ENCODE assay signal across 14 cellular contexts in the genomic region with DNA sequence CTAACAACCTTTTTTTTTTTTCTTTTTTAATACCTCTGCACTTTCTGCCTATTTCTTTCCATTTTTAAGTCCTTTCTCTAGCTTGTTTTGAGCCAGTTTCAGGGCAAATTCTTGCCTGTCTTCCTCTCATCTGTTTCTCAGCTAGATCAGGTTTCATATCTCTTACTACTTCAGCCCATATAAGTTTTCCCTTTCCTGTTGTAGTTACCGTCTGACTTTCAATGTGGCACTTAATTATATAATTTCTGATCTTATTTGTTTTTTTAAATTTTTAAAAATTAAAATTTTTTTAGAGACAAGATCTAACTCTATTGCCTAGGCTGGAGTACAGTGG.
DNase-seq lines count a peak whose midpoint lies in the region; ATAC-seq and TF ChIP-seq lines count a peak whose summit lies in the region.
"Had no signal": no experiment of that assay in that cellular context is flagged by ENCODE, and none has a peak within 500 bp of the region (broad histone marks: within the 10 kb centered on the region; RNA-seq: fewer than 3 reads in every experiment).

No MANE protein-coding gene starts in this region.

- no peak for TF ChIP-seq RAD21 in IMR-90 (IDR thresholded peaks at IDR 0.05; ENCODE audit: low read length)

- H2BK20ac ChIP-seq in IMR-90 (ENCODE audit: low read depth, low read length) = peak overlapping the region; percentile 98

- no TSS peak for BruUV-seq in IMR-90 (replicated peaks; lab: Mats Ljungman, UMichigan)

- peak overlapping the region; percentile 38 for H3K4me3 Mint-ChIP-seq in activated naive CD8-positive, alpha-beta T cell treated with anti-CD3 and anti-CD28 coated beads for 36 hours

- intact Hi-C loops in IMR-90 (cut with micrococcal nuclease) = loop anchor here (5.0 kb wide), 5 partner anchors 39 to 271 kb away; a partner anchor contains a TSS

- peak overlapping the region; percentile 82; the same call in 1 of the 2 replicates for H3K4ac ChIP-seq in IMR-90 (ENCODE audit: low read depth, low read length)
- no peak overlapping the region for H3K4ac ChIP-seq in mesenchymal stem cell (ENCODE audit: low read depth in 1 of 2, low read length in 2 of 2)

- peak overlapping the region; percentile 40; the same call in 1 of the 2 replicates for H4K5ac ChIP-seq in IMR-90 (ENCODE audit: low read depth, low read length)

- H4K8ac ChIP-seq in IMR-90 (ENCODE audit: low read depth in 2 of 2, low read length in 2 of 2) (peak overlapping the region; percentile 83 to 93; a peak in 3 of 4 replicates), mesenchymal stem cell (ENCODE audit: low read length) (no peak overlapping the region)

- POLR2A ChIA-PET in IMR-90 (lab: Charles Lee; ENCODE audit: unreplicated experiment) = interaction anchor here (0.6 kb wide), 1 partner anchor 16 kb away, joined by 6 read pairs; no protein-coding TSS in a partner anchor

- no peaks in the 10 kb centered on the region for H3K27me3 Mint-ChIP-seq in activated naive CD8-positive, alpha-beta T cell treated with anti-CD3 and anti-CD28 coated beads for 36 hours

- H3K27ac Mint-ChIP-seq in activated naive CD8-positive, alpha-beta T cell treated with anti-CD3 and anti-CD28 coated beads for 36 hours = peak overlapping the region; percentile 88

- CTCF ChIA-PET in IMR-90 (lab: Yijun Ruan, JAX) = interaction anchor here (0.6 kb wide), 1 partner anchor 346 kb away, joined by 3 read pairs; no protein-coding TSS in a partner anchor

- no peak overlapping the region for H2BK12ac ChIP-seq in mesenchymal stem cell (ENCODE audit: low read length in 2 of 2)

- H3K4me1 Mint-ChIP-seq in activated naive CD8-positive, alpha-beta T cell treated with anti-CD3 and anti-CD28 coated beads for 36 hours = peaks cover 39% of the 10 kb centered on the region

- no peaks in the 10 kb centered on the region for H3K9me3 Mint-ChIP-seq in activated naive CD8-positive, alpha-beta T cell treated with anti-CD3 and anti-CD28 coated beads for 36 hours

- DNase-seq in GM12865 (ENCODE audit: low read depth) = peak; percentile 13
- peak; percentile 58 for DNase-seq in IMR-90
- no peak for DNase-seq in activated naive CD8-positive, alpha-beta T cell treated with anti-CD3 and anti-CD28 coated beads for 36 hours
- no peak for DNase-seq in mesenchymal stem cell
- no peak for DNase-seq in NCI-H146 (lab: John Stamatoyannopoulos, UW)
- no peak for DNase-seq in OCI-M1 (lab: John Stamatoyannopoulos, UW)
- DNase-seq: amniotic stem cell, H7, KG1, NCI-H1436 treated with DMSO at 0.1 percent for 48 hours, NCI-H446 treated with DMSO at 0.1 percent for 48 hours had no signal

- H3K9me1 ChIP-seq in IMR-90 (ENCODE audit: insufficient read depth, low read length) = peaks cover 13% of the 10 kb centered on the region

- H2AK5ac ChIP-seq in IMR-90 (ENCODE audit: low read depth, low read length) = peak overlapping the region; percentile 84
- H2AK5ac ChIP-seq in mesenchymal stem cell (ENCODE audit: low read length, severe bottlenecking) = no peak overlapping the region

- H3K23ac ChIP-seq in IMR-90 (ENCODE audit: low read depth, low read length) (peak overlapping the region; percentile 59; the same call in 1 of the 2 replicates), mesenchymal stem cell (ENCODE audit: low read length in 2 of 2) (no peak overlapping the region)

- no CpG with 5 or more reads among the region's 1 CpG for WGBS in IMR-90 (ENCODE audit: extremely low coverage in 2 of 2, insufficient read length in 1 of 2), 2 experiments
- WGBS in mesenchymal stem cell = no CpG with 5 or more reads among the region's 1 CpG

- no peak for TF ChIP-seq CTCF in GM12865 (IDR thresholded peaks at IDR 0.05; ENCODE audit: insufficient read depth, low read depth, low read length, missing control alignments)
- no peak for TF ChIP-seq CTCF in IMR-90 (conservative IDR thresholded peaks at IDR 0.05; ENCODE audit: low read depth, low read length)

- H3K36me3 Mint-ChIP-seq in activated naive CD8-positive, alpha-beta T cell treated with anti-CD3 and anti-CD28 coated beads for 36 hours = no peaks in the 10 kb centered on the region

- peak overlapping the region; percentile 97 for H2BK15ac ChIP-seq in IMR-90 (ENCODE audit: low read depth, low read length)
- peak overlapping the region; percentile 38 for H2BK15ac ChIP-seq in mesenchymal stem cell (ENCODE audit: low read depth, poor library complexity, severe bottlenecking)

- H3K27ac ChIP-seq in IMR-90 (ENCODE audit: insufficient read depth, low read length) (peak overlapping the region; percentile 72), mesenchymal stem cell (ENCODE audit: low read length, poor library complexity, severe bottlenecking) (peak overlapping the region; percentile 78)
- H3K27ac ChIP-seq: BLaER1 treated with 17β-estradiol and CSF1 and Interleukin-3, amounts not matched to agents 10 nM and 100 nM; parathyroid adenoma had no signal

- H3K4me3 ChIP-seq in GM12865 (ENCODE audit: low read depth, low read length) = no peak overlapping the region
- H3K4me3 ChIP-seq in IMR-90 (ENCODE audit: insufficient read depth, low read depth, low read length) = no peak overlapping the region
- H3K4me3 ChIP-seq in mesenchymal stem cell (ENCODE audit: insufficient read depth in 1 of 2, low read depth in 1 of 2, low read length in 2 of 2) = no peak overlapping the region
- H3K4me3 ChIP-seq: BLaER1 treated with 17β-estradiol and CSF1 and Interleukin-3, amounts not matched to agents 10 nM and 100 nM had no signal

- H2BK5ac ChIP-seq in IMR-90 (ENCODE audit: low read depth, low read length, poor library complexity, severe bottlenecking) (peak overlapping the region; percentile 100), mesenchymal stem cell (ENCODE audit: low read depth, low read length, poor library complexity, severe bottlenecking) (no peak overlapping the region)

- in situ Hi-C loops in IMR-90 (cut with MboI; ENCODE audit: low sequenced_read_pairs) = no loop called here

- H2AFZ ChIP-seq in IMR-90 (replicated peaks; ENCODE audit: low read length, poor library complexity) (no peak overlapping the region), mesenchymal stem cell (ENCODE audit: low read depth, low read length) (no peak overlapping the region)
- H2AFZ ChIP-seq: parathyroid adenoma had no signal

- H3K36me3 ChIP-seq in IMR-90 (ENCODE audit: control insufficient read depth, insufficient read depth, low read length) = no peaks in the 10 kb centered on the region
- H3K36me3 ChIP-seq in mesenchymal stem cell (ENCODE audit: control insufficient read depth in 1 of 2, insufficient read depth in 2 of 2, low read depth in 1 of 2, low read length in 2 of 2) = no peaks in the 10 kb centered on the region
- H3K36me3 ChIP-seq: BLaER1 treated with 17β-estradiol and CSF1 and Interleukin-3, amounts not matched to agents 10 nM and 100 nM had no signal

- no peak overlapping the region; the same call in 1 of the 2 replicates for H3K9ac ChIP-seq in IMR-90 (ENCODE audit: low read depth, low read length)
- H3K9ac ChIP-seq in mesenchymal stem cell (ENCODE audit: low read length) = no peak overlapping the region
- H3K9ac ChIP-seq: BLaER1 treated with 17β-estradiol and CSF1 and Interleukin-3, amounts not matched to agents 10 nM and 100 nM; parathyroid adenoma had no signal

- peak overlapping the region; percentile 95 for H2BK120ac ChIP-seq in IMR-90 (ENCODE audit: low read depth, low read length)
- H2BK120ac ChIP-seq in mesenchymal stem cell (ENCODE audit: low read depth, low read length) = no peak overlapping the region

- H3K79me1 ChIP-seq in IMR-90 (ENCODE audit: low read depth in 1 of 2, low read length in 2 of 2) = peaks cover 3 to 23% of the 10 kb centered on the region in 2 experiments
- no peaks in the 10 kb centered on the region for H3K79me1 ChIP-seq in mesenchymal stem cell (replicated peaks; ENCODE audit: low read length, poor library complexity, severe bottlenecking)

- TF ChIP-seq POLR2A in IMR-90 (IDR thresholded peaks at IDR 0.05; ENCODE audit: low read depth, low read length) = no peak

- no peaks in the 10 kb centered on the region for H3K27me3 ChIP-seq in IMR-90 (ENCODE audit: control insufficient read depth, insufficient read depth, low read length)
- no peaks in the 10 kb centered on the region for H3K27me3 ChIP-seq in mesenchymal stem cell (ENCODE audit: control insufficient read depth in 1 of 2, insufficient read depth in 1 of 2, low read length in 2 of 2)
- H3K27me3 ChIP-seq: BLaER1 treated with 17β-estradiol and CSF1 and Interleukin-3, amounts not matched to agents 10 nM and 100 nM had no signal

- H3K18ac ChIP-seq in IMR-90 (ENCODE audit: low read depth, low read length) = peak overlapping the region; percentile 87
- no peak overlapping the region for H3K18ac ChIP-seq in mesenchymal stem cell (ENCODE audit: low read depth in 1 of 2, low read length in 2 of 2)

- no peaks in the 10 kb centered on the region for H4K20me1 ChIP-seq in IMR-90 (ENCODE audit: insufficient read depth, low read length)
- H4K20me1 ChIP-seq: BLaER1 treated with 17β-estradiol and CSF1 and Interleukin-3, amounts not matched to agents 10 nM and 100 nM had no signal

- H3K14ac ChIP-seq in IMR-90 (replicated peaks; ENCODE audit: low read depth, low read length) (peak overlapping the region; percentile 87), mesenchymal stem cell (ENCODE audit: low read length in 2 of 2) (no peak overlapping the region)

- ATAC-seq in IMR-90 (ENCODE audit: low read depth) (0 out of 2 replicates have a peak, but pooled peaks have one; percentile 30), HG03439 (IDR thresholded peaks at IDR 0.05; ENCODE audit: unreplicated experiment) (no peak)

- H4K91ac ChIP-seq in IMR-90 (ENCODE audit: insufficient read depth, low read depth, low read length) = peak overlapping the region; percentile 84
- H4K91ac ChIP-seq in mesenchymal stem cell (ENCODE audit: low read length) = no peak overlapping the region

- H3K4me1 ChIP-seq in IMR-90 (ENCODE audit: control insufficient read depth, insufficient read depth, low read length) (peaks cover 18% of the 10 kb centered on the region), mesenchymal stem cell (ENCODE audit: control insufficient read depth, insufficient read depth, low read depth, low read length) (peaks cover 5% of the 10 kb centered on the region)

- H3K4me2 ChIP-seq in IMR-90 (ENCODE audit: low read depth, low read length) = no peak overlapping the region
- no peak overlapping the region for H3K4me2 ChIP-seq in mesenchymal stem cell (ENCODE audit: low read length, poor library complexity, severe bottlenecking)

- dilution Hi-C loops in IMR-90 (cut with HindIII; ENCODE audit: low sequenced_read_pairs, unreplicated experiment) = no loop called here

- no peak overlapping the region for H2AK9ac ChIP-seq in IMR-90 (replicated peaks; ENCODE audit: low read depth, low read length, poor library complexity)

- H3K56ac ChIP-seq in IMR-90 (ENCODE audit: extremely low read depth, insufficient read depth, low read length) = peak overlapping the region; percentile 29; the same call in 1 of the 2 replicates

- no peaks in the 10 kb centered on the region for H3K9me3 ChIP-seq in IMR-90 (ENCODE audit: control insufficient read depth, insufficient read depth, low read length)
- H3K9me3 ChIP-seq in mesenchymal stem cell (ENCODE audit: control insufficient read depth, low read length) = no peaks in the 10 kb centered on the region
- H3K9me3 ChIP-seq: BLaER1 treated with 17β-estradiol and CSF1 and Interleukin-3, amounts not matched to agents 10 nM and 100 nM had no signal

Comparison
In these comparisons a context has a peak if more than half of its experiments do, and no peak if none do; other contexts are left out.
1. DNase-seq: peak in GM12865 (single experiment) and IMR-90 (single experiment); none in activated naive CD8-positive, alpha-beta T cell treated with anti-CD3 and anti-CD28 coated beads for 36 hours (single experiment), mesenchymal stem cell (single experiment), NCI-H146 (single experiment) and OCI-M1 (single experiment).